ENCODE assay signal across 21 cellular contexts in the genomic region with DNA sequence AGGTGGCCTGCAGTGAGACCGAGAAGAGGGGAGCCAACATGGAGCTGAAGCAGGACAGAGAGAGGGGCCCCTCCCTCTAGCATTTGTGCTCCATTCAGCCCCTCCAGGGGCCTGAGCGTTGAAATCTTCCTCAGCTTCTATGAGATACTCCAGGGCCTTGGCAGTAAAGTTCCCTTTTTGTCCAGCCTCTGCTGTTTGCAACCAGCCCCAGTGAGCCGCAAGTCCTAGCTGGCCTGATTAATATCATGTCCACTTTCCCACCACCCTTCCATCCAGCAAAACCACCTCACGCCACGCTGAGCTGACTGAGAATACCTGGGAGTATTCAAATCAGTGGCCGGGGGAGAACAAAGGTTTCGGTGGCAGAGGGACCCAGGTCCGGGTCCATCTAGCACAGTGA. TPM values are rescaled to one million over a fixed set of nuclear protein-coding genes. Genes with fewer than 3 reads are reported as not detected.
A peak's percentile ranks its signal among the peaks of the same experiment; 100 is the strongest.
DNase-seq lines count a peak whose midpoint lies in the region; ATAC-seq, FAIRE-seq and TF ChIP-seq lines count a peak whose summit lies in the region.
"Had no signal": no experiment of that assay in that cellular context is flagged by ENCODE, and none has a peak within 500 bp of the region (broad histone marks: within the 10 kb centered on the region; RNA-seq: fewer than 3 reads in every experiment).

No MANE protein-coding gene starts in this region.

- no peak overlapping the region for H3K27ac ChIP-seq in right lobe of liver
- H3K27ac ChIP-seq in HepG2 (ENCODE audit: extremely low read length, insufficient read depth, low read length): no peak overlapping the region
- peak overlapping the region; percentile 66 for H3K27ac ChIP-seq in WERI-Rb-1
- no peak overlapping the region for H3K27ac ChIP-seq in spleen
- no peak overlapping the region for H3K27ac ChIP-seq in CD4-positive, alpha-beta memory T cell (ENCODE audit: low read depth, low read length)
- no peak overlapping the region for H3K27ac ChIP-seq in SK-N-SH (ENCODE audit: low read depth in 2 of 2, low read length in 1 of 2)
- no peak overlapping the region for H3K27ac ChIP-seq in mammary epithelial cell (ENCODE audit: insufficient read depth, low read depth, low read length)
- H3K27ac ChIP-seq: PC-9 had no signal

- H3K4me3 Mint-ChIP-seq in CD4-positive, alpha-beta memory T cell: no peak overlapping the region
- H3K4me3 Mint-ChIP-seq: CD4-positive, CD25-positive, alpha-beta regulatory T cell had no signal

- H3K9me3 ChIP-seq in right lobe of liver (no peaks in the 10 kb centered on the region), HepG2 (ENCODE audit: low read length) (no peaks in the 10 kb centered on the region), WERI-Rb-1 (ENCODE audit: severe bottlenecking) (peaks cover 3% of the 10 kb centered on the region), spleen (peaks cover 0 to 13% (median 8%) of the 10 kb centered on the region in 8 donors), SK-N-SH (no peaks in the 10 kb centered on the region), mammary epithelial cell (replicated peaks; ENCODE audit: insufficient read depth, low read length) (peaks cover 14% of the 10 kb centered on the region)
- H3K9me3 ChIP-seq in CD4-positive, alpha-beta memory T cell (ENCODE audit: control insufficient read depth in 1 of 2, low read length in 2 of 2): no peaks in the 10 kb centered on the region
- H3K9me3 ChIP-seq: MG63 had no signal

- FAIRE-seq in HepG2 (lab: Jason Lieb, UNC): no peak
- FAIRE-seq: A204.1, H54 had no signal

- H3K9ac ChIP-seq in HepG2 (ENCODE audit: insufficient read depth, low read depth, low read length) (no peak overlapping the region), SK-N-SH (no peak overlapping the region), mammary epithelial cell (ENCODE audit: insufficient read depth, low read length) (no peak overlapping the region)

- no peak overlapping the region for H3K27ac Mint-ChIP-seq in CD4-positive, alpha-beta memory T cell

- H3K4me1 Mint-ChIP-seq in CD4-positive, alpha-beta memory T cell: peaks cover 9 to 31% (median 21%) of the 10 kb centered on the region in 4 donors

- H3K4me1 ChIP-seq in right lobe of liver (no peaks in the 10 kb centered on the region), HepG2 (ENCODE audit: insufficient read depth, low read length) (no peaks in the 10 kb centered on the region), spleen (peaks cover 0 to 16% (median 0%) of the 10 kb centered on the region in 6 donors), SK-N-SH (ENCODE audit: control insufficient read depth in 1 of 2, insufficient read depth in 2 of 2, low read depth in 1 of 2, low read length in 1 of 2) (no peaks in the 10 kb centered on the region), mammary epithelial cell (ENCODE audit: insufficient read depth, low read length) (no peaks in the 10 kb centered on the region)
- peaks cover 11% of the 10 kb centered on the region for H3K4me1 ChIP-seq in CD4-positive, alpha-beta memory T cell (ENCODE audit: insufficient read depth, low read length)

- BruUV-seq in HepG2 (replicated peaks; lab: Mats Ljungman, UMichigan) (no TSS peak), mammary epithelial cell (replicated peaks; lab: Mats Ljungman, UMichigan) (no TSS peak)

- no peaks in the 10 kb centered on the region for H3K79me2 ChIP-seq in HepG2 (ENCODE audit: insufficient read depth, low read length)
- H3K79me2 ChIP-seq in SK-N-SH (ENCODE audit: insufficient read depth): no peaks in the 10 kb centered on the region
- no peaks in the 10 kb centered on the region for H3K79me2 ChIP-seq in mammary epithelial cell (ENCODE audit: insufficient read depth, low read length)

- no peaks in the 10 kb centered on the region for H3K36me3 ChIP-seq in right lobe of liver
- H3K36me3 ChIP-seq in HepG2 (replicated peaks in 1 of 2; ENCODE audit: control insufficient read depth in 1 of 2, insufficient read depth in 2 of 2, low read length in 2 of 2): no peaks in the 10 kb centered on the region
- no peaks in the 10 kb centered on the region for H3K36me3 ChIP-seq in WERI-Rb-1
- H3K36me3 ChIP-seq in spleen: peaks cover 0 to under 1% (median 0%) of the 10 kb centered on the region in 6 donors
- H3K36me3 ChIP-seq in CD4-positive, alpha-beta memory T cell (ENCODE audit: insufficient read depth, low read length): no peaks in the 10 kb centered on the region
- no peaks in the 10 kb centered on the region for H3K36me3 ChIP-seq in SK-N-SH (replicated peaks in 1 of 2; ENCODE audit: control insufficient read depth in 1 of 2, insufficient read depth in 2 of 2, low read length in 1 of 2)
- no peaks in the 10 kb centered on the region for H3K36me3 ChIP-seq in mammary epithelial cell (ENCODE audit: insufficient read depth, low read length)
- H3K36me3 ChIP-seq: MG63 had no signal

- TF ChIP-seq CTCF in right lobe of liver (IDR thresholded peaks at IDR 0.05) (no peak), HepG2 (CRISPR knock-in tag; IDR thresholded peaks at IDR 0.05) (no peak), WERI-Rb-1 (IDR thresholded peaks at IDR 0.05; ENCODE audit: low read depth, low read length) (no peak), spleen (IDR thresholded peaks at IDR 0.05 in 8 of 11, conservative IDR thresholded peaks at IDR 0.05 in 3 of 11) (no peak), SK-N-SH (IDR thresholded peaks at IDR 0.05) (no peak), mammary epithelial cell (conservative IDR thresholded peaks at IDR 0.05 in 1 of 2, IDR thresholded peaks at IDR 0.05 in 1 of 2; ENCODE audit: extremely low read depth in 1 of 2, insufficient read depth in 1 of 2, low read depth in 1 of 2, low read length in 2 of 2) (no peak)

- peaks cover 0 to 10% of the 10 kb centered on the region in 2 donors for H3K36me3 Mint-ChIP-seq in CD4-positive, alpha-beta memory T cell
- H3K36me3 Mint-ChIP-seq: CD4-positive, CD25-positive, alpha-beta regulatory T cell had no signal

- H3K9me3 Mint-ChIP-seq in CD4-positive, alpha-beta memory T cell: peaks cover 0 to 4% (median 0%) of the 10 kb centered on the region in 8 donors

- H3K4me2 ChIP-seq in HepG2 (ENCODE audit: low read depth, low read length) (no peak overlapping the region), SK-N-SH (no peak overlapping the region), mammary epithelial cell (ENCODE audit: insufficient read depth, low read depth, low read length) (no peak overlapping the region)
- H3K4me2 ChIP-seq: PC-9 had no signal

- CTCF ChIA-PET in HepG2 (lab: Yijun Ruan, JAX; ENCODE audit: low intra/inter-chr PET ratio, low total read pairs): no interaction called here
- CTCF ChIA-PET in CD4-positive, alpha-beta memory T cell (lab: Charles Lee; ENCODE audit: partially characterized antibody): no interaction called here
- CTCF ChIA-PET in SK-N-SH (lab: Yijun Ruan, JAX): no interaction called here
- CTCF ChIA-PET in mammary epithelial cell (lab: Charles Lee; ENCODE audit: low non-redundant PET): no interaction called here

- no peaks in the 10 kb centered on the region for H3K9me2 ChIP-seq in SK-N-SH

- DNase-seq in right lobe of liver: peak in 2 of 3 donors; percentile 21 to 33
- no peak for DNase-seq in HepG2 (ENCODE audit: low spot score)
- DNase-seq in WERI-Rb-1: peak; percentile 55
- DNase-seq in left lobe of liver (ENCODE audit: low spot score): no peak
- peak; percentile 45 for DNase-seq in spleen
- DNase-seq in CD4-positive, alpha-beta memory T cell: no peak
- DNase-seq in SK-N-SH: no peak
- no peak for DNase-seq in mammary epithelial cell
- DNase-seq: CD4-positive, CD25-positive, alpha-beta regulatory T cell; COR-L47; DMS79 treated with DMSO at 0.1 percent for 48 hours; MG63; NCI-H1048; NCI-H1436; NCI-H187 treated with DMSO at 0.1 percent for 48 hours; NCI-H69; PC-9; RPMI8226; SIG-M5 had no signal

- H2AFZ ChIP-seq in HepG2 (ENCODE audit: low read length) (no peak overlapping the region), SK-N-SH (ENCODE audit: low read depth) (no peak overlapping the region), mammary epithelial cell (ENCODE audit: low read depth, low read length) (no peak overlapping the region)
- H2AFZ ChIP-seq: PC-9 had no signal

- no peak overlapping the region for H3K4me3 ChIP-seq in right lobe of liver
- H3K4me3 ChIP-seq in HepG2 (replicated peaks in 1 of 3; ENCODE audit: insufficient read depth in 1 of 3, low read depth in 2 of 3, low read length in 3 of 3): no peak overlapping the region
- H3K4me3 ChIP-seq in WERI-Rb-1 (ENCODE audit: low read depth, low read length): peak overlapping the region; percentile 8; the same call in 1 of the 2 replicates
- peak overlapping the region in 1 of 8 donors; percentile 8 for H3K4me3 ChIP-seq in spleen
- no peak overlapping the region for H3K4me3 ChIP-seq in CD4-positive, alpha-beta memory T cell (ENCODE audit: low read length in 2 of 2)
- no peak overlapping the region for H3K4me3 ChIP-seq in SK-N-SH (ENCODE audit: low read depth in 2 of 2, low read length in 1 of 2)
- H3K4me3 ChIP-seq in mammary epithelial cell (replicated peaks in 1 of 3; ENCODE audit: insufficient read depth in 1 of 3, low read depth in 2 of 3, low read length in 3 of 3): no peak overlapping the region
- H3K4me3 ChIP-seq: MG63, PC-9 had no signal

- TF ChIP-seq EP300 in HepG2 (IDR thresholded peaks at IDR 0.05; ENCODE audit: low read depth in 2 of 2, low read length in 2 of 2) (no peak), HepG2 (CRISPR knock-in tag; IDR thresholded peaks at IDR 0.05; ENCODE audit: borderline replicate concordance) (no peak), SK-N-SH (IDR thresholded peaks at IDR 0.05; ENCODE audit: borderline replicate concordance in 1 of 2, low read depth in 1 of 2, low read length in 1 of 2) (no peak)

- 81% methylated on average over 5 of the region's 8 CpGs for WGBS in right lobe of liver (ENCODE audit: insufficient coverage, low coverage, low lambda C conversion rate, missing lambda C conversion rate)
- 81% methylated on average over 8 of the region's 8 CpGs for WGBS in HepG2 (ENCODE audit: low lambda C conversion rate)
- WGBS in spleen, 5 donors: 47 to 76% (median 64%) methylated on average over 8 of the region's 8 CpGs
- 79% methylated on average over 7 of the region's 8 CpGs for WGBS in SK-N-SH (ENCODE audit: low lambda C conversion rate)
- 91% methylated on average over 7 of the region's 8 CpGs for WGBS in mammary epithelial cell (ENCODE audit: low coverage, missing lambda C conversion rate)

- intact Hi-C loops in right lobe of liver (cut with DNase I): no loop called here
- intact Hi-C loops in HepG2 (cut with micrococcal nuclease; ENCODE audit: unreplicated experiment): no loop called here
- intact Hi-C loops in spleen (cut with DNase I; ENCODE audit: low total_unique reads): no loop called here
- intact Hi-C loops in CD4-positive, alpha-beta memory T cell (cut with micrococcal nuclease): no loop called here
- intact Hi-C loops in mammary epithelial cell (cut with micrococcal nuclease): no loop called here

- H3K27me3 ChIP-seq in right lobe of liver (no peaks in the 10 kb centered on the region), HepG2 (ENCODE audit: control insufficient read depth in 1 of 2, insufficient read depth in 2 of 2, low read length in 2 of 2) (no peaks in the 10 kb centered on the region), WERI-Rb-1 (ENCODE audit: insufficient read depth, low read depth, severe bottlenecking) (no peaks in the 10 kb centered on the region), spleen (replicated peaks in 1 of 7) (no peaks in the 10 kb centered on the region), SK-N-SH (ENCODE audit: insufficient read depth) (no peaks in the 10 kb centered on the region), mammary epithelial cell (ENCODE audit: insufficient read depth, low read length) (no peaks in the 10 kb centered on the region)
- H3K27me3 ChIP-seq in CD4-positive, alpha-beta memory T cell (ENCODE audit: insufficient read depth, low read length): no peaks in the 10 kb centered on the region
- H3K27me3 ChIP-seq: MG63 had no signal

- peaks cover 2% of the 10 kb centered on the region in 2 donors for H3K27me3 Mint-ChIP-seq in CD4-positive, alpha-beta memory T cell

- TF ChIP-seq RAD21 in HepG2 (CRISPR knock-in tag; IDR thresholded peaks at IDR 0.05) (no peak), SK-N-SH (IDR thresholded peaks at IDR 0.05; ENCODE audit: low read length) (no peak)

- no peaks in the 10 kb centered on the region for H3F3A ChIP-seq in SK-N-SH (replicated peaks; ENCODE audit: insufficient read depth)

- ATAC-seq in right lobe of liver (peak in 3 of 4 donors; percentile 25 to 38 (median 29)), HepG2 (no peak), left lobe of liver (peak; percentile 44)

- dilution Hi-C loops in mammary epithelial cell (cut with HindIII; ENCODE audit: low sequenced_read_pairs): no loop called here

- POLR2A ChIA-PET in HepG2 (lab: Yijun Ruan, JAX) (interaction anchor here (1.4 kb wide), 1 partner anchor 12 kb away, joined by 4 read pairs; a partner anchor contains a TSS), SK-N-SH (lab: Yijun Ruan, JAX) (interaction anchor here (0.6 kb wide), 1 partner anchor 215 kb away, joined by 3 read pairs; no protein-coding TSS in a partner anchor)
- POLR2A ChIA-PET in CD4-positive, alpha-beta memory T cell (lab: Charles Lee; ENCODE audit: partially characterized antibody): no interaction called here

- in situ Hi-C loops in HepG2 (cut with HindIII; ENCODE audit: extremely low pct_ligation_motif_present, low pct_unique_long_range_greater_than_20kb): no loop called here
- in situ Hi-C loops in mammary epithelial cell (cut with MboI; ENCODE audit: low sequenced_read_pairs in 2 of 2): no loop called here

- TF ChIP-seq POLR2A in right lobe of liver (IDR thresholded peaks at IDR 0.05) (no peak), HepG2 (IDR thresholded peaks at IDR 0.05; ENCODE audit: insufficient read depth in 1 of 2, low read depth in 2 of 2, low read length in 2 of 2) (no peak), spleen (IDR thresholded peaks at IDR 0.05) (no peak)

- H4K20me1 ChIP-seq in HepG2 (ENCODE audit: insufficient read depth, low read length): no peaks in the 10 kb centered on the region
- H4K20me1 ChIP-seq in SK-N-SH (ENCODE audit: insufficient read depth): no peaks in the 10 kb centered on the region
- H4K20me1 ChIP-seq in mammary epithelial cell (ENCODE audit: insufficient read depth, low read length): no peaks in the 10 kb centered on the region

RNA-seq across cellular contexts. Expression of a gene that starts 11.7 kb away (rescaled TPM):
- total RNA-seq in right lobe of liver (10 to 100 TPM; 17.6 to 74.0 (median 25.7) TPM), HepG2 (2016; rRNA removed; fragmentation: Illumina TruSeq; extraction: Trizol) (6.7 and 7.8 TPM in 2 replicates), left lobe of liver (87.4 TPM), spleen (100 to 1,000 TPM in 1 of 7 donors, 10 to 100 TPM in 6; 44.2 to 182 (median 58.6) TPM), mammary epithelial cell (1 to 10 TPM; 2.9 to 7.3 TPM)
- 10.8 and 13.9 TPM in 2 replicates for total RNA-seq in HepG2 (2016; cell fraction: cytosol; rRNA removed; fragmentation: Illumina TruSeq; extraction: Trizol; ENCODE audit: low read depth)
- 8.0 and 8.6 TPM in 2 replicates for total RNA-seq in HepG2 (2016; cell fraction: insoluble cytoplasmic fraction; rRNA removed; fragmentation: Illumina TruSeq; extraction: Trizol)
- total RNA-seq in HepG2 (2016; cell fraction: membrane; rRNA removed; fragmentation: Illumina TruSeq; extraction: Trizol): 12.1 and 13.4 TPM in 2 replicates
- 6.4 and 8.4 TPM in 2 replicates for total RNA-seq in HepG2 (2016; cell fraction: nucleus; rRNA removed; fragmentation: Illumina TruSeq; extraction: Trizol)
- polyA plus RNA-seq in HepG2 (2011; rRNA removed) (16.4 and 20.7 TPM in 2 replicates), spleen (10 to 100 TPM in 1 of 3 donors, 1 to 10 TPM in 2; 4.8 to 27.1 (median 7.4) TPM), SK-N-SH (2012; rRNA removed) (2.9 and 4.4 TPM in 2 replicates), mammary epithelial cell (1.7 TPM)
- 14.3 and 17.0 TPM in 2 replicates for polyA plus RNA-seq in HepG2 (2011; cell fraction: cytosol; rRNA removed)
- polyA plus RNA-seq in HepG2 (2011; cell fraction: nucleus; rRNA removed): 21.3 and 26.7 TPM in 2 replicates
- polyA plus RNA-seq in HepG2 (2012): 11.7 and 14.0 TPM in 2 replicates
- polyA plus RNA-seq in HepG2 (2016; cell fraction: cytosol; fragmentation: Illumina TruSeq; extraction: Trizol; ENCODE audit: low read depth): 4.1 and 4.3 TPM in 2 replicates
- polyA plus RNA-seq in HepG2 (2016; cell fraction: insoluble cytoplasmic fraction; fragmentation: Illumina TruSeq; extraction: Trizol; ENCODE audit: low read depth): 6.7 and 7.3 TPM in 2 replicates
- polyA plus RNA-seq in HepG2 (2016; cell fraction: membrane; fragmentation: Illumina TruSeq; extraction: Trizol; ENCODE audit: low read depth): 9.3 and 12.3 TPM in 2 replicates
- 8.0 and 9.6 TPM in 2 replicates for polyA plus RNA-seq in HepG2 (2016; cell fraction: nucleus; fragmentation: Illumina TruSeq; extraction: Trizol; ENCODE audit: insufficient read depth, low read depth)
- polyA minus RNA-seq in HepG2 (2011; rRNA and poly(A)+ RNA removed; ENCODE audit: low replicate concordance): 4.7 and 30.0 TPM in 2 replicates
- polyA minus RNA-seq in HepG2 (2011; cell fraction: cytosol; rRNA and poly(A)+ RNA removed): 12.5 TPM in 2 replicates
- polyA minus RNA-seq in HepG2 (2011; cell fraction: nucleus; rRNA and poly(A)+ RNA removed): 29.4 and 31.1 TPM in 2 replicates
- total RNA-seq in CD4-positive, alpha-beta memory T cell: 1 to 10 TPM; 4.4 to 5.9 TPM
- polyA plus RNA-seq in CD4-positive, alpha-beta memory T cell: 1 to 10 TPM; 1.7 to 3.5 TPM
- polyA plus RNA-seq in SK-N-SH (2012; cell fraction: cytosol; rRNA removed): 1.8 and 2.5 TPM in 2 replicates
- 3.0 and 3.6 TPM in 2 replicates for polyA plus RNA-seq in SK-N-SH (2012; cell fraction: nucleus; rRNA removed)
- 0.98 TPM for polyA minus RNA-seq in mammary epithelial cell

Comparison
In these comparisons a context has a peak if more than half of its experiments do, and no peak if none do; other contexts are left out.
1. DNase-seq: peak in right lobe of liver (2 of 3), WERI-Rb-1 (single experiment) and spleen (single experiment); none in HepG2 (single experiment), left lobe of liver (single experiment), CD4-positive, alpha-beta memory T cell (0 of 5), SK-N-SH (single experiment) and mammary epithelial cell (single experiment).